12 cellular contexts compared by ENCODE assay signal in the genomic region with DNA sequence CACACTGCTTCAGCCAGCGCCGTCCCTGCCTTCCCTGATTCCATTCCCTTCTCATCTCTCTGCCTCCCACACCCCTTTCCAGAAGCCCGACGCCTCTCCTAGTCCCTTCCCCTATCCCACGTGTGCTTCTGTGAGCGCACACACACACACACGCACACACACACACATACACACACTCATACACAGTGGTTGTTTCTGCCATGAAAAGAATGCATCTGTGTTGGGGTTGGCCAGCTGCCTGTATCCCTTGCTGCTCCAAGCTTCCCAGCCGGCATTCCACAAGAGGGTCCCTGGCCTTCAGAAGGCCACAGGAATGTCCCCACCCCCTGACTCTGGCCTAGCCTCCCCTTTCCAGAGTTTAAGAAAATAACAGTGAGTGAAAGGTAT. TPM values are rescaled to one million over a fixed set of nuclear protein-coding genes. Genes with fewer than 3 reads are reported as not detected.
DNase-seq lines count a peak whose midpoint lies in the region; ATAC-seq and TF ChIP-seq lines count a peak whose summit lies in the region.
"Had no signal": no experiment of that assay in that cellular context is flagged by ENCODE, and none has a peak within 500 bp of the region (broad histone marks: within the 10 kb centered on the region; RNA-seq: fewer than 3 reads in every experiment).

No MANE protein-coding gene starts in this region.

- H3K36me3 Mint-ChIP-seq in activated T-cell treated with anti-CD3 and anti-CD28 coated beads, Interleukin-2, amount 50 U/mL, for 72 hours (ENCODE audit: insufficient read depth in 2 of 2) = no peaks in the 10 kb centered on the region

- DNase-seq in AG04449 (ENCODE audit: low read depth, low spot score) (peak; percentile 99), SJSA1 (ENCODE audit: low read depth in 1 of 2, low spot score in 2 of 2) (peak; percentile 89 to 90), ovary (peak; percentile 52 to 80 (median 68)), DMS53 (lab: John Stamatoyannopoulos, UW) (no peak), NOMO-1 (lab: John Stamatoyannopoulos, UW; ENCODE audit: unreplicated experiment in 2 of 2) (no peak)
- no peak for DNase-seq in activated T-cell treated with anti-CD3 and anti-CD28 coated beads, Interleukin-2, amount 50 U/mL, for 72 hours
- DNase-seq: activated CD8-positive, alpha-beta T cell treated with anti-CD3 and anti-CD28 coated beads, Interleukin-2, amount 10 ng/mL, durations not matched to agents 7 days and 5 days; effector CD4-positive, alpha-beta T cell; NCI-H526 treated with DMSO at 0.1 percent for 48 hours had no signal

- H3K27ac Mint-ChIP-seq in activated T-cell treated with anti-CD3 and anti-CD28 coated beads, Interleukin-2, amount 50 U/mL, for 72 hours = no peak overlapping the region
- H3K27ac Mint-ChIP-seq: activated CD8-positive, alpha-beta T cell treated with anti-CD3 and anti-CD28 coated beads, Interleukin-2, amount 10 ng/mL, durations not matched to agents 7 days and 5 days had no signal

- CTCF ChIA-PET in AG04449 (lab: Yijun Ruan, JAX) = interaction anchor here (0.7 to 10.8 kb wide), 3 partner anchors 11 to 521 kb away, joined by 3 to 140 read pairs (median 3); no protein-coding TSS in a partner anchor

- no peaks in the 10 kb centered on the region for H3K36me3 ChIP-seq in SJSA1
- H3K36me3 ChIP-seq in gastroesophageal sphincter = peaks cover 0 to 61% of the 10 kb centered on the region in 2 donors
- no peaks in the 10 kb centered on the region for H3K36me3 ChIP-seq in ovary
- H3K36me3 ChIP-seq: BLaER1 treated with 17β-estradiol and CSF1 and Interleukin-3, amounts not matched to agents 10 nM and 100 nM had no signal

- H3K4me1 ChIP-seq in SJSA1 (replicated peaks) (peaks cover 41% of the 10 kb centered on the region), gastroesophageal sphincter (peaks cover 2 to 78% (median 17%) of the 10 kb centered on the region in 3 donors), ovary (ENCODE audit: insufficient read depth) (peaks cover 16% of the 10 kb centered on the region)

- H3K27me3 ChIP-seq in SJSA1 (replicated peaks) = no peaks in the 10 kb centered on the region
- H3K27me3 ChIP-seq in gastroesophageal sphincter = no peaks in the 10 kb centered on the region
- no peaks in the 10 kb centered on the region for H3K27me3 ChIP-seq in ovary
- H3K27me3 ChIP-seq: BLaER1 treated with 17β-estradiol and CSF1 and Interleukin-3, amounts not matched to agents 10 nM and 100 nM had no signal

- ATAC-seq in gastroesophageal sphincter = peak; percentile 60
- no peak for ATAC-seq in HG02571 (IDR thresholded peaks at IDR 0.05; ENCODE audit: unreplicated experiment)
- no peak for ATAC-seq in activated T-cell treated with anti-CD3 and anti-CD28 coated beads, Interleukin-2, amount 50 U/mL, for 72 hours (replicated peaks in 1 of 2)
- ATAC-seq: activated CD8-positive, alpha-beta T cell treated with anti-CD3 and anti-CD28 coated beads, Interleukin-2, amount 10 ng/mL, durations not matched to agents 7 days and 5 days had no signal

- no peak for TF ChIP-seq CTCF in AG04449 (IDR thresholded peaks at IDR 0.05; ENCODE audit: insufficient read depth, low read length, missing control alignments)
- TF ChIP-seq CTCF in gastroesophageal sphincter (IDR thresholded peaks at IDR 0.05) = no peak
- TF ChIP-seq CTCF in ovary (IDR thresholded peaks at IDR 0.05) = no peak

- no peak for TF ChIP-seq EP300 in gastroesophageal sphincter (IDR thresholded peaks at IDR 0.05)
- TF ChIP-seq EP300 in ovary (IDR thresholded peaks at IDR 0.05) = no peak

- no peaks in the 10 kb centered on the region for H3K9me3 Mint-ChIP-seq in activated T-cell treated with anti-CD3 and anti-CD28 coated beads, Interleukin-2, amount 50 U/mL, for 72 hours

- intact Hi-C loops in ovary (cut with DNase I) = loop anchor here in 1 of 4 donors (10.0 kb wide), 2 partner anchors 68 to 518 kb away; no protein-coding TSS in a partner anchor

- H3K4me3 Mint-ChIP-seq in activated T-cell treated with anti-CD3 and anti-CD28 coated beads, Interleukin-2, amount 50 U/mL, for 72 hours = no peak overlapping the region
- H3K4me3 Mint-ChIP-seq: activated CD8-positive, alpha-beta T cell treated with anti-CD3 and anti-CD28 coated beads, Interleukin-2, amount 10 ng/mL, durations not matched to agents 7 days and 5 days had no signal

- POLR2A ChIA-PET in AG04449 (lab: Yijun Ruan, JAX) = interaction anchor here (0.7 to 1.6 kb wide), 4 partner anchors 28 to 90 kb away, joined by 3 to 5 read pairs (median 4); no protein-coding TSS in a partner anchor

- peak overlapping the region; percentile 42 for H3K4me3 ChIP-seq in AG04449 (ENCODE audit: low read depth, low read length)
- peak overlapping the region; percentile 9; the same call in 1 of the 2 replicates for H3K4me3 ChIP-seq in SJSA1
- H3K4me3 ChIP-seq in gastroesophageal sphincter = no peak overlapping the region
- no peak overlapping the region for H3K4me3 ChIP-seq in ovary
- H3K4me3 ChIP-seq: BLaER1 treated with 17β-estradiol and CSF1 and Interleukin-3, amounts not matched to agents 10 nM and 100 nM had no signal

- H3K27ac ChIP-seq in SJSA1 (peak overlapping the region; percentile 76), gastroesophageal sphincter (peak overlapping the region in 3 of 4 donors; percentile 83 to 88 (median 85)), ovary (peak overlapping the region in 1 of 2 donors; percentile 8)
- H3K27ac ChIP-seq: BLaER1 treated with 17β-estradiol and CSF1 and Interleukin-3, amounts not matched to agents 10 nM and 100 nM had no signal

- no peaks in the 10 kb centered on the region for H3K4me1 Mint-ChIP-seq in activated T-cell treated with anti-CD3 and anti-CD28 coated beads, Interleukin-2, amount 50 U/mL, for 72 hours (ENCODE audit: low read depth)

- H3K27me3 Mint-ChIP-seq in activated T-cell treated with anti-CD3 and anti-CD28 coated beads, Interleukin-2, amount 50 U/mL, for 72 hours (ENCODE audit: low read depth) = no peaks in the 10 kb centered on the region

- 12 to 25% methylated on average over 6 to 7 of the region's 8 CpGs for WGBS in gastroesophageal sphincter (ENCODE audit: low coverage in 1 of 2), 2 donors
- 5 to 9% (median 8%) methylated on average over 8 of the region's 8 CpGs for WGBS in ovary, 3 donors

- TF ChIP-seq POLR2A in gastroesophageal sphincter (IDR thresholded peaks at IDR 0.05) (no peak), ovary (IDR thresholded peaks at IDR 0.05) (no peak)

- H3K9me3 ChIP-seq in SJSA1 (replicated peaks) = no peaks in the 10 kb centered on the region
- H3K9me3 ChIP-seq in gastroesophageal sphincter = no peaks in the 10 kb centered on the region
- no peaks in the 10 kb centered on the region for H3K9me3 ChIP-seq in ovary
- H3K9me3 ChIP-seq: BLaER1 treated with 17β-estradiol and CSF1 and Interleukin-3, amounts not matched to agents 10 nM and 100 nM had no signal

RNA-seq across cellular contexts. Expression of a gene that starts 51.7 kb away (rescaled TPM):
- 7.7 and 13.7 TPM in 2 replicates for total RNA-seq in SJSA1 (2014; rRNA removed; shearing (Covaris generic))
- total RNA-seq in gastroesophageal sphincter = 10 to 100 TPM; 24.0 to 33.0 (median 29.3) TPM
- 10 to 100 TPM; 10.9 to 21.8 (median 17.2) TPM for total RNA-seq in ovary
- 10 to 100 TPM; 11.4 to 12.1 TPM for polyA plus RNA-seq in ovary
- 1 to 10 TPM; 1.4 to 2.6 TPM for total RNA-seq in activated T-cell treated with anti-CD3 and anti-CD28 coated beads, Interleukin-2, amount 50 U/mL, for 72 hours
- total RNA-seq: activated CD8-positive, alpha-beta T cell treated with anti-CD3 and anti-CD28 coated beads, Interleukin-2, amount 10 ng/mL, durations not matched to agents 7 days and 5 days had no signal

Comparison
In these comparisons a context has a peak if more than half of its experiments do, and no peak if none do; other contexts are left out.
1. DNase-seq: peak in AG04449 (single experiment), SJSA1 (2 of 2) and ovary (5 of 5); none in DMS53 (single experiment), NOMO-1 (0 of 2) and activated T-cell treated with anti-CD3 and anti-CD28 coated beads, Interleukin-2, amount 50 U/mL, for 72 hours (0 of 2).
2. H3K4me3 ChIP-seq: peak in AG04449 (single experiment) and SJSA1 (single experiment); none in gastroesophageal sphincter (0 of 2) and ovary (single experiment).